13 cellular contexts compared by ENCODE assay signal in genomic region chr7:112995091-112995824, GRCh38.
DNase-seq lines count a peak whose midpoint lies in the region; ATAC-seq and TF ChIP-seq lines count a peak whose summit lies in the region.
"Had no signal": no experiment of that assay in that cellular context is flagged by ENCODE, and none has a peak within 500 bp of the region (broad histone marks: within the 10 kb centered on the region; RNA-seq: fewer than 3 reads in every experiment).

No MANE protein-coding gene starts in this region.

- H3K79me2 ChIP-seq in mammary epithelial cell (ENCODE audit: insufficient read depth, low read length): no peaks in the 10 kb centered on the region

- peak overlapping the region; percentile 71 for H2AFZ ChIP-seq in mammary epithelial cell (ENCODE audit: low read depth, low read length)

- ATAC-seq in Right ventricle myocardium inferior: peak; percentile 87
- ATAC-seq in stimulated activated memory B cell treated with anti-CD40 and anti-IgM and Interleukin-4, amounts not matched to agents 10 μg/mL and 1 μg/mL and 100 μg/mL, for 72 hours: no peak
- ATAC-seq: activated CD8-positive, alpha-beta memory T cell treated with anti-CD3 and anti-CD28 coated beads, Interleukin-2, amount 10 ng/mL, durations not matched to agents 7 days and 5 days had no signal

- H3K4me3 ChIP-seq in mammary epithelial cell (replicated peaks in 1 of 3; ENCODE audit: insufficient read depth in 1 of 3, low read depth in 2 of 3, low read length in 3 of 3) (peak overlapping the region in 1 of 3 experiments; percentile 1), right atrium auricular region (peak overlapping the region; percentile 33 to 49), sigmoid colon (no peak overlapping the region)

- no peak for TF ChIP-seq EP300 in sigmoid colon (IDR thresholded peaks at IDR 0.05)

- intact Hi-C loops in Right ventricle myocardium inferior (cut with DNase I): no loop called here
- intact Hi-C loops in cardiac septum (cut with DNase I): loop anchor here (10.0 kb wide), 1 partner anchor 120 kb away; the partner anchor contains the start of gene SMIM30
- intact Hi-C loops in mammary epithelial cell (cut with micrococcal nuclease): no loop called here
- intact Hi-C loops in sigmoid colon (cut with DNase I): no loop called here

- H3K9ac ChIP-seq in mammary epithelial cell (ENCODE audit: insufficient read depth, low read length): no peak overlapping the region

- H3K36me3 Mint-ChIP-seq in stimulated activated memory B cell treated with anti-CD40 and anti-IgM and Interleukin-4, amounts not matched to agents 10 μg/mL and 1 μg/mL and 100 μg/mL, for 72 hours: no peaks in the 10 kb centered on the region
- H3K36me3 Mint-ChIP-seq: activated CD8-positive, alpha-beta memory T cell treated with anti-CD3 and anti-CD28 coated beads, Interleukin-2, amount 10 ng/mL, durations not matched to agents 7 days and 5 days; activated naive CD8-positive, alpha-beta T cell treated with anti-CD3 and anti-CD28 coated beads for 36 hours had no signal

- H3K27ac Mint-ChIP-seq in stimulated activated memory B cell treated with anti-CD40 and anti-IgM and Interleukin-4, amounts not matched to agents 10 μg/mL and 1 μg/mL and 100 μg/mL, for 72 hours: no peak overlapping the region
- H3K27ac Mint-ChIP-seq: activated CD8-positive, alpha-beta memory T cell treated with anti-CD3 and anti-CD28 coated beads, Interleukin-2, amount 10 ng/mL, durations not matched to agents 7 days and 5 days; activated naive CD8-positive, alpha-beta T cell treated with anti-CD3 and anti-CD28 coated beads for 36 hours had no signal

- BruUV-seq in mammary epithelial cell (replicated peaks; lab: Mats Ljungman, UMichigan): TSS peak; percentile 70

- H3K4me3 Mint-ChIP-seq in stimulated activated memory B cell treated with anti-CD40 and anti-IgM and Interleukin-4, amounts not matched to agents 10 μg/mL and 1 μg/mL and 100 μg/mL, for 72 hours: no peak overlapping the region
- H3K4me3 Mint-ChIP-seq: activated CD8-positive, alpha-beta memory T cell treated with anti-CD3 and anti-CD28 coated beads, Interleukin-2, amount 10 ng/mL, durations not matched to agents 7 days and 5 days; activated naive CD8-positive, alpha-beta T cell treated with anti-CD3 and anti-CD28 coated beads for 36 hours had no signal

- peaks cover 19% of the 10 kb centered on the region for H3K4me1 ChIP-seq in mammary epithelial cell (ENCODE audit: insufficient read depth, low read length)
- H3K4me1 ChIP-seq in right atrium auricular region: no peaks in the 10 kb centered on the region
- H3K4me1 ChIP-seq in sigmoid colon: peaks cover 0 to 12% (median 6%) of the 10 kb centered on the region in 4 donors

- H3K9me3 ChIP-seq in mammary epithelial cell (replicated peaks; ENCODE audit: insufficient read depth, low read length) (no peaks in the 10 kb centered on the region), right atrium auricular region (no peaks in the 10 kb centered on the region), sigmoid colon (no peaks in the 10 kb centered on the region)

- no peak for TF ChIP-seq POLR2A in sigmoid colon (IDR thresholded peaks at IDR 0.05)

- DNase-seq in Right ventricle myocardium inferior (ENCODE audit: missing footprints) (no peak), cardiac septum (ENCODE audit: low spot score) (no peak), mammary epithelial cell (peak; percentile 71), right atrium auricular region (ENCODE audit: low spot score) (no peak), C1 segment of cervical spinal cord (lab: John Stamatoyannopoulos, UW) (no peak), sigmoid colon (no peak), dermis blood vessel endothelial cell (no peak)
- DNase-seq: activated CD8-positive, alpha-beta memory T cell treated with anti-CD3 and anti-CD28 coated beads, Interleukin-2, amount 10 ng/mL, durations not matched to agents 7 days and 5 days; activated naive CD8-positive, alpha-beta T cell treated with anti-CD3 and anti-CD28 coated beads for 36 hours; NCI-H187 treated with DMSO at 0.1 percent for 48 hours; stimulated activated CD4-positive, alpha-beta T cell treated with anti-CD3 and anti-CD28 coated beads, Interleukin-2, amount 100 ng/mL, for 24 hours; stimulated activated naive CD4-positive, alpha-beta T cell treated with Interleukin-2 at 50 U/mL for 16 hours had no signal

- H3K27ac ChIP-seq in mammary epithelial cell (ENCODE audit: insufficient read depth, low read depth, low read length) (peak overlapping the region; percentile 81), right atrium auricular region (peak overlapping the region; percentile 58 to 90), sigmoid colon (peak overlapping the region in 2 of 4 donors; percentile 4 to 53)

- CTCF ChIA-PET in mammary epithelial cell (lab: Charles Lee; ENCODE audit: low non-redundant PET): no interaction called here

- peak overlapping the region; percentile 65 for H3K4me2 ChIP-seq in mammary epithelial cell (ENCODE audit: insufficient read depth, low read depth, low read length)

- H3K27me3 ChIP-seq in mammary epithelial cell (ENCODE audit: insufficient read depth, low read length) (no peaks in the 10 kb centered on the region), right atrium auricular region (no peaks in the 10 kb centered on the region), sigmoid colon (no peaks in the 10 kb centered on the region)

- H4K20me1 ChIP-seq in mammary epithelial cell (ENCODE audit: insufficient read depth, low read length): no peaks in the 10 kb centered on the region

- H3K9me3 Mint-ChIP-seq in stimulated activated memory B cell treated with anti-CD40 and anti-IgM and Interleukin-4, amounts not matched to agents 10 μg/mL and 1 μg/mL and 100 μg/mL, for 72 hours: no peaks in the 10 kb centered on the region
- H3K9me3 Mint-ChIP-seq: activated naive CD8-positive, alpha-beta T cell treated with anti-CD3 and anti-CD28 coated beads for 36 hours had no signal

- dilution Hi-C loops in mammary epithelial cell (cut with HindIII; ENCODE audit: low sequenced_read_pairs): no loop called here

- H3K4me1 Mint-ChIP-seq in stimulated activated memory B cell treated with anti-CD40 and anti-IgM and Interleukin-4, amounts not matched to agents 10 μg/mL and 1 μg/mL and 100 μg/mL, for 72 hours: peaks cover 5% of the 10 kb centered on the region
- H3K4me1 Mint-ChIP-seq: activated CD8-positive, alpha-beta memory T cell treated with anti-CD3 and anti-CD28 coated beads, Interleukin-2, amount 10 ng/mL, durations not matched to agents 7 days and 5 days; activated naive CD8-positive, alpha-beta T cell treated with anti-CD3 and anti-CD28 coated beads for 36 hours had no signal

- 19% methylated on average over 3 of the region's 3 CpGs for WGBS in mammary epithelial cell (ENCODE audit: low coverage, missing lambda C conversion rate)
- 87 to 88% methylated on average over 3 of the region's 3 CpGs for WGBS in sigmoid colon, 2 donors

- in situ Hi-C loops in mammary epithelial cell (cut with MboI; ENCODE audit: low sequenced_read_pairs in 2 of 2): no loop called here

- TF ChIP-seq CTCF in mammary epithelial cell (conservative IDR thresholded peaks at IDR 0.05 in 1 of 2, IDR thresholded peaks at IDR 0.05 in 1 of 2; ENCODE audit: extremely low read depth in 1 of 2, insufficient read depth in 1 of 2, low read depth in 1 of 2, low read length in 2 of 2) (no peak), right atrium auricular region (IDR thresholded peaks at IDR 0.05) (no peak), sigmoid colon (IDR thresholded peaks at IDR 0.05) (no peak)

- no peaks in the 10 kb centered on the region for H3K27me3 Mint-ChIP-seq in stimulated activated memory B cell treated with anti-CD40 and anti-IgM and Interleukin-4, amounts not matched to agents 10 μg/mL and 1 μg/mL and 100 μg/mL, for 72 hours

- H3K36me3 ChIP-seq in mammary epithelial cell (ENCODE audit: insufficient read depth, low read length): no peaks in the 10 kb centered on the region
- H3K36me3 ChIP-seq in right atrium auricular region: no peaks in the 10 kb centered on the region
- H3K36me3 ChIP-seq in sigmoid colon: no peaks in the 10 kb centered on the region

Comparison
In these comparisons a context has a peak if more than half of its experiments do, and no peak if none do; other contexts are left out.
1. H3K4me3 ChIP-seq: peak in right atrium auricular region (2 of 2); none in sigmoid colon (0 of 4).